In genomic region chrX:107656965-107657364, GRCh38 we compare ENCODE assay signal across 1 cellular context.
TF ChIP-seq lines count a peak whose summit lies in the region.

No MANE protein-coding gene starts in this region.

TF ChIP-seq in HEK293, 187 proteins besides CTCF, POLR2A, EP300 and RAD21 (continued from another document):
- no peak for TF ChIP-seq TRIM28 (IDR thresholded peaks at IDR 0.05; ENCODE audit: borderline replicate concordance, low read length)
- TF ChIP-seq EGR2 (tag by site-specific recombination; IDR thresholded peaks at IDR 0.05; ENCODE audit: low read depth): 0 out of 2 replicates have a peak, but pooled peaks have one; percentile 17
- TF ChIP-seq ZNF621 (tag by site-specific recombination; IDR thresholded peaks at IDR 0.05): no peak
- no peak for TF ChIP-seq ZBTB21 (tag by site-specific recombination; IDR thresholded peaks at IDR 0.05)
- peak; percentile 63; the same call in 1 of the 2 replicates for TF ChIP-seq GLIS1 (tag by site-specific recombination; IDR thresholded peaks at IDR 0.05)
- TF ChIP-seq ZNF558 (tag by site-specific recombination; IDR thresholded peaks at IDR 0.05): no peak
- TF ChIP-seq ZNF692 (tag by site-specific recombination; IDR thresholded peaks at IDR 0.05): no peak
